8 cellular contexts compared by ENCODE assay signal in genomic region chr14:35045798-35046047, GRCh38. TPM values are rescaled to one million over a fixed set of nuclear protein-coding genes. Genes with fewer than 3 reads are reported as not detected.
DNase-seq lines count a peak whose midpoint lies in the region; ATAC-seq and TF ChIP-seq lines count a peak whose summit lies in the region.

No MANE protein-coding gene starts in this region.

- H3K4me2 ChIP-seq in PC-9, result peak overlapping the region; percentile 97

- H3K36me3 ChIP-seq in GM06990 (ENCODE audit: control insufficient read depth, insufficient read depth, low read length) (no peaks in the 10 kb centered on the region), PC-9 (ENCODE audit: low read depth) (no peaks in the 10 kb centered on the region)

- H3K4me1 ChIP-seq in PC-9 (replicated peaks; ENCODE audit: insufficient read depth), result peaks cover 20% of the 10 kb centered on the region

- H3K4me3 ChIP-seq in GM06990 (replicated peaks; ENCODE audit: low read depth, low read length) (peak overlapping the region; percentile 86), PC-9 (peak overlapping the region; percentile 87)

- H3K36me3 Mint-ChIP-seq in progenitor cell of endocrine pancreas (ENCODE audit: insufficient read depth), result no peaks in the 10 kb centered on the region

- peak overlapping the region; percentile 99 for H2AFZ ChIP-seq in PC-9

- peaks cover 20% of the 10 kb centered on the region for H3K79me2 ChIP-seq in PC-9 (ENCODE audit: low read depth)

- peak overlapping the region; percentile 97 for H3K27ac Mint-ChIP-seq in progenitor cell of endocrine pancreas

- CTCF ChIA-PET in PC-9 (lab: Charles Lee), result no interaction called here

- intact Hi-C loops in PC-9 (cut with micrococcal nuclease; ENCODE audit: unreplicated experiment), result loop anchor here (5.0 kb wide), 4 partner anchors 247 to 782 kb away; partner anchors contain the start of genes BRMS1L and PSMA6

- POLR2A ChIA-PET in PC-9 (lab: Charles Lee; ENCODE audit: unreplicated experiment), result interaction anchor here (0.6 to 0.8 kb wide), 4 partner anchors 74 to 371 kb away, joined by 4 to 5 read pairs (median 4); partner anchors contain the start of gene BAZ1A

- ATAC-seq in HG02588 (IDR thresholded peaks at IDR 0.05; ENCODE audit: unreplicated experiment), result no peak
- no peak for ATAC-seq in GM19395 (IDR thresholded peaks at IDR 0.05; ENCODE audit: unreplicated experiment)

- DNase-seq in GM06990 (ENCODE audit: extremely low read depth, insufficient read length) (no peak), PC-9 (no peak), erythroblast (lab: John Stamatoyannopoulos, UW) (no peak), progenitor cell of endocrine pancreas (ENCODE audit: low spot score, unreplicated experiment) (no peak), NCI-H2107 treated with DMSO at 0.1 percent for 48 hours (lab: John Stamatoyannopoulos, UW; ENCODE audit: unreplicated experiment) (no peak), AG08395 (ENCODE audit: low spot score) (no peak)

- BruUV-seq in PC-9 (replicated peaks; lab: Mats Ljungman, UMichigan), result no TSS peak

- peak overlapping the region; percentile 95 for H3K4me3 Mint-ChIP-seq in progenitor cell of endocrine pancreas (ENCODE audit: low read depth)

- no peaks in the 10 kb centered on the region for H4K20me1 ChIP-seq in PC-9 (ENCODE audit: insufficient read depth)

- H3F3A ChIP-seq in PC-9 (ENCODE audit: insufficient read depth, low read depth), result peaks cover 11% of the 10 kb centered on the region

- H3K27ac ChIP-seq in PC-9, result peak overlapping the region; percentile 76

- no peaks in the 10 kb centered on the region for H3K9me3 ChIP-seq in PC-9 (ENCODE audit: insufficient read depth, low read depth)

- no peaks in the 10 kb centered on the region for H3K27me3 Mint-ChIP-seq in progenitor cell of endocrine pancreas

- H3K9me3 Mint-ChIP-seq in progenitor cell of endocrine pancreas (ENCODE audit: low read depth), result no peaks in the 10 kb centered on the region

- no peak for TF ChIP-seq CTCF in GM06990 (IDR thresholded peaks at IDR 0.05; ENCODE audit: insufficient read depth, low read length, poor library complexity, severe bottlenecking)
- no peak for TF ChIP-seq CTCF in PC-9 (conservative IDR thresholded peaks at IDR 0.05)
- TF ChIP-seq CTCF in progenitor cell of endocrine pancreas (IDR thresholded peaks at IDR 0.05; ENCODE audit: unreplicated experiment), result no peak

- no peaks in the 10 kb centered on the region for H3K27me3 ChIP-seq in GM06990 (replicated peaks; ENCODE audit: control insufficient read depth, insufficient read depth, low read length)
- no peaks in the 10 kb centered on the region for H3K27me3 ChIP-seq in PC-9 (ENCODE audit: insufficient read depth, low read depth)

- no peaks in the 10 kb centered on the region for H3K9me2 ChIP-seq in PC-9 (ENCODE audit: insufficient read depth)

- TF ChIP-seq POLR2A in erythroblast (IDR thresholded peaks at IDR 0.05; ENCODE audit: low read length), result peak; percentile 79

- H3K4me1 Mint-ChIP-seq in progenitor cell of endocrine pancreas (ENCODE audit: low read depth), result peaks cover 17% of the 10 kb centered on the region

RNA-seq across cellular contexts. Expression of gene FAM177A1, which starts 0.3 kb away (rescaled TPM):
- total RNA-seq in PC-9 (2021), result 31.6 and 34.4 TPM in 2 replicates
- 43.7 and 46.2 TPM in 2 replicates for total RNA-seq in progenitor cell of endocrine pancreas
